ENCODE assay signal across 10 cellular contexts in genomic region chr15:96337354-96337990, GRCh38. TPM values are rescaled to one million over a fixed set of nuclear protein-coding genes. Genes with fewer than 3 reads are reported as not detected.
DNase-seq lines count a peak whose midpoint lies in the region; ATAC-seq, FAIRE-seq and TF ChIP-seq lines count a peak whose summit lies in the region.
"Had no signal": no experiment of that assay in that cellular context is flagged by ENCODE, and none has a peak within 500 bp of the region (broad histone marks: within the 10 kb centered on the region; RNA-seq: fewer than 3 reads in every experiment).

No MANE protein-coding gene starts in this region.

- H3K27ac Mint-ChIP-seq in naive thymus-derived CD4-positive, alpha-beta T cell: no peak overlapping the region

- peaks cover 18% of the 10 kb centered on the region for H3K4me1 ChIP-seq in RWPE2 (ENCODE audit: insufficient read depth, poor library complexity, severe bottlenecking)
- no peaks in the 10 kb centered on the region for H3K4me1 ChIP-seq in fibroblast of lung (ENCODE audit: control insufficient read depth, extremely low read depth, insufficient read depth, low read length)
- peaks cover 0 to 6% (median 4%) of the 10 kb centered on the region in 3 donors for H3K4me1 ChIP-seq in pancreas
- peaks cover 0 to under 1% of the 10 kb centered on the region in 2 donors for H3K4me1 ChIP-seq in naive thymus-derived CD4-positive, alpha-beta T cell (ENCODE audit: control insufficient read depth in 2 of 2, insufficient read depth in 2 of 2, low read length in 2 of 2)

- H3K4me1 Mint-ChIP-seq in naive thymus-derived CD4-positive, alpha-beta T cell: peaks cover 0 to 21% (median 16%) of the 10 kb centered on the region in 7 donors

- H3K9ac ChIP-seq in fibroblast of lung (ENCODE audit: insufficient read depth, low read length): peak overlapping the region; percentile 94

- H3K36me3 ChIP-seq in BJ (ENCODE audit: control insufficient read depth, insufficient read depth, low read length) (peaks cover 22% of the 10 kb centered on the region), RWPE2 (ENCODE audit: low read depth) (peaks cover 64% of the 10 kb centered on the region), fibroblast of lung (ENCODE audit: control insufficient read depth, insufficient read depth, low read length) (peaks cover 24% of the 10 kb centered on the region), pancreas (no peaks in the 10 kb centered on the region)
- no peaks in the 10 kb centered on the region for H3K36me3 ChIP-seq in naive thymus-derived CD4-positive, alpha-beta T cell (ENCODE audit: control insufficient read depth in 2 of 3, insufficient read depth in 3 of 3, low read length in 3 of 3)

- FAIRE-seq in pancreas (lab: Jason Lieb, UNC) (no peak), H54 (lab: Jason Lieb, UNC) (no peak)

- CTCF ChIA-PET in BJ (lab: Yijun Ruan, JAX): interaction anchor here (1.0 to 1.8 kb wide), 3 partner anchors 10 to 1078 kb away, joined by 4 to 12 read pairs (median 6); no protein-coding TSS in a partner anchor
- CTCF ChIA-PET in naive thymus-derived CD4-positive, alpha-beta T cell (lab: Charles Lee): no interaction called here

- DNase-seq in BJ (ENCODE audit: low read depth): no peak
- no peak for DNase-seq in RWPE2 (ENCODE audit: low spot score)
- DNase-seq in fibroblast of lung (ENCODE audit: low read depth in 2 of 2): peak in 1 of 2 donors; percentile 31
- no peak for DNase-seq in pancreas
- DNase-seq in H54 (ENCODE audit: insufficient read length, low spot score): no peak
- no peak for DNase-seq in naive thymus-derived CD4-positive, alpha-beta T cell
- DNase-seq: effector CD8-positive, alpha-beta T cell; NCI-H82 had no signal

- peaks cover 0 to 20% (median 2%) of the 10 kb centered on the region in 5 donors for H3K36me3 Mint-ChIP-seq in naive thymus-derived CD4-positive, alpha-beta T cell

- peaks cover 73 to 93% (median 91%) of the 10 kb centered on the region in 5 donors for H3K27me3 Mint-ChIP-seq in naive thymus-derived CD4-positive, alpha-beta T cell

- WGBS in pancreas, 2 donors: 10 to 11% methylated on average over 14 of the region's 14 CpGs

- peaks cover 0 to 67% (median 18%) of the 10 kb centered on the region in 11 donors for H3K9me3 Mint-ChIP-seq in naive thymus-derived CD4-positive, alpha-beta T cell

- intact Hi-C loops in pancreas (cut with DNase I): loop anchor here in 1 of 3 donors (10.0 kb wide), 1 partner anchor 63 kb away; no protein-coding TSS in a partner anchor
- intact Hi-C loops in naive thymus-derived CD4-positive, alpha-beta T cell (cut with micrococcal nuclease): no loop called here

- no peaks in the 10 kb centered on the region for H3K27me3 ChIP-seq in BJ (ENCODE audit: control insufficient read depth, insufficient read depth, low read length)
- no peaks in the 10 kb centered on the region for H3K27me3 ChIP-seq in RWPE2 (ENCODE audit: insufficient read depth, poor library complexity, severe bottlenecking)
- no peaks in the 10 kb centered on the region for H3K27me3 ChIP-seq in fibroblast of lung (ENCODE audit: control insufficient read depth, insufficient read depth, low read length)
- no peaks in the 10 kb centered on the region for H3K27me3 ChIP-seq in pancreas
- H3K27me3 ChIP-seq in naive thymus-derived CD4-positive, alpha-beta T cell (ENCODE audit: control insufficient read depth in 2 of 2, insufficient read depth in 2 of 2, low read length in 2 of 2): peaks cover 0 to 49% of the 10 kb centered on the region in 2 donors

- POLR2A ChIA-PET in BJ (lab: Charles Lee): interaction anchor here (0.5 to 1.9 kb wide), 6 partner anchors 10 to 1071 kb away, joined by 3 to 37 read pairs (median 6); no protein-coding TSS in a partner anchor
- POLR2A ChIA-PET in naive thymus-derived CD4-positive, alpha-beta T cell (lab: Charles Lee): no interaction called here

- ATAC-seq in RWPE2 (ENCODE audit: low read depth) (no peak), pancreas (no peak), HG03432 (IDR thresholded peaks at IDR 0.05; ENCODE audit: unreplicated experiment) (no peak), HG02798 (IDR thresholded peaks at IDR 0.05; ENCODE audit: poor library complexity, unreplicated experiment) (no peak)
- no peak for ATAC-seq in naive thymus-derived CD4-positive, alpha-beta T cell

- H3K4me3 Mint-ChIP-seq in naive thymus-derived CD4-positive, alpha-beta T cell: no peak overlapping the region

- TF ChIP-seq CTCF in BJ (IDR thresholded peaks at IDR 0.05; ENCODE audit: insufficient read depth, low read depth, low read length) (no peak), RWPE2 (IDR thresholded peaks at IDR 0.05; ENCODE audit: poor library complexity, severe bottlenecking) (no peak), fibroblast of lung (conservative IDR thresholded peaks at IDR 0.05 in 1 of 2, IDR thresholded peaks at IDR 0.05 in 1 of 2; ENCODE audit: low read depth in 1 of 2, low read length in 2 of 2) (no peak), pancreas (IDR thresholded peaks at IDR 0.05) (no peak)

- peaks cover 99% of the 10 kb centered on the region for H3K79me2 ChIP-seq in fibroblast of lung (ENCODE audit: control insufficient read depth, insufficient read depth, low read length)

- H3K4me3 ChIP-seq in BJ (ENCODE audit: low read depth, low read length): peak overlapping the region; percentile 66
- H3K4me3 ChIP-seq in RWPE2 (ENCODE audit: severe bottlenecking): peak overlapping the region; percentile 86
- peak overlapping the region; percentile 96 to 100 (median 100) for H3K4me3 ChIP-seq in fibroblast of lung (replicated peaks in 1 of 4; ENCODE audit: control extremely low read depth in 1 of 4, insufficient read depth in 1 of 4, low read depth in 3 of 4, low read length in 4 of 4)
- H3K4me3 ChIP-seq in pancreas: peak overlapping the region; percentile 2 to 65 (median 58)
- H3K4me3 ChIP-seq in naive thymus-derived CD4-positive, alpha-beta T cell (ENCODE audit: low read length): no peak overlapping the region

- TF ChIP-seq POLR2A in H54 (IDR thresholded peaks at IDR 0.05; ENCODE audit: low read depth, low read length): no peak

- H3K9me3 ChIP-seq in RWPE2 (ENCODE audit: severe bottlenecking) (no peaks in the 10 kb centered on the region), fibroblast of lung (ENCODE audit: control insufficient read depth, insufficient read depth, low read depth, low read length) (no peaks in the 10 kb centered on the region), pancreas (no peaks in the 10 kb centered on the region)
- peaks cover 0 to 7% (median 0%) of the 10 kb centered on the region in 3 experiments for H3K9me3 ChIP-seq in naive thymus-derived CD4-positive, alpha-beta T cell (ENCODE audit: control insufficient read depth in 2 of 3, low read length in 3 of 3)

- peaks cover 4% of the 10 kb centered on the region for H4K20me1 ChIP-seq in fibroblast of lung (ENCODE audit: control insufficient read depth, extremely low read depth, insufficient read depth, low read length)

- H3K4me2 ChIP-seq in fibroblast of lung (ENCODE audit: extremely low read depth, insufficient read depth, low read length): peak overlapping the region; percentile 34

- H3K27ac ChIP-seq in RWPE2 (ENCODE audit: poor library complexity, severe bottlenecking) (peak overlapping the region; percentile 88), fibroblast of lung (ENCODE audit: insufficient read depth, low read length) (peak overlapping the region; percentile 95), pancreas (peak overlapping the region in 3 of 4 donors; percentile 12 to 95 (median 90))
- no peak overlapping the region for H3K27ac ChIP-seq in naive thymus-derived CD4-positive, alpha-beta T cell (ENCODE audit: low read depth, low read length)

- no peak overlapping the region for H2AFZ ChIP-seq in fibroblast of lung (ENCODE audit: low read length)

RNA-seq across cellular contexts. Expression of gene NR2F2, which starts 7.0 kb away (rescaled TPM):
- polyA plus RNA-seq in BJ (2011; rRNA removed) (47.0 and 50.0 TPM in 2 replicates), fibroblast of lung (66.5 and 130 TPM in 2 replicates), pancreas (10 to 100 TPM in 1 of 2 donors, 1 to 10 TPM in 1; 7.0 to 16.2 TPM)
- polyA minus RNA-seq in BJ (2011; rRNA and poly(A)+ RNA removed): 54.5 and 63.5 TPM in 2 replicates
- total RNA-seq in fibroblast of lung (9.2 and 15.7 TPM in 2 replicates), pancreas (10 to 100 TPM in 4 of 6 donors, 1 to 10 TPM in 2; 8.3 to 25.6 (median 14.0) TPM)
- 124 and 286 TPM in 2 replicates for polyA plus RNA-seq in fibroblast of lung (2012)
- polyA minus RNA-seq in fibroblast of lung (ENCODE audit: low replicate concordance): 78.0 and 158 TPM in 2 replicates
- not detected for total RNA-seq in naive thymus-derived CD4-positive, alpha-beta T cell
- polyA plus RNA-seq in naive thymus-derived CD4-positive, alpha-beta T cell: not detected

Comparison
In these comparisons a context has a peak if more than half of its experiments do, and no peak if none do; other contexts are left out.
1. RNA of gene NR2F2, which starts 7.0 kb away (polyA plus RNA-seq): 66.5 to 286 TPM in fibroblast of lung, 47.0 to 50.0 TPM in BJ and 7.0 to 16.2 TPM in pancreas; not detected in naive thymus-derived CD4-positive, alpha-beta T cell; every median in the first group is over 4 times any median in the second.